ENCODE assay signal across 26 cellular contexts in the genomic region with DNA sequence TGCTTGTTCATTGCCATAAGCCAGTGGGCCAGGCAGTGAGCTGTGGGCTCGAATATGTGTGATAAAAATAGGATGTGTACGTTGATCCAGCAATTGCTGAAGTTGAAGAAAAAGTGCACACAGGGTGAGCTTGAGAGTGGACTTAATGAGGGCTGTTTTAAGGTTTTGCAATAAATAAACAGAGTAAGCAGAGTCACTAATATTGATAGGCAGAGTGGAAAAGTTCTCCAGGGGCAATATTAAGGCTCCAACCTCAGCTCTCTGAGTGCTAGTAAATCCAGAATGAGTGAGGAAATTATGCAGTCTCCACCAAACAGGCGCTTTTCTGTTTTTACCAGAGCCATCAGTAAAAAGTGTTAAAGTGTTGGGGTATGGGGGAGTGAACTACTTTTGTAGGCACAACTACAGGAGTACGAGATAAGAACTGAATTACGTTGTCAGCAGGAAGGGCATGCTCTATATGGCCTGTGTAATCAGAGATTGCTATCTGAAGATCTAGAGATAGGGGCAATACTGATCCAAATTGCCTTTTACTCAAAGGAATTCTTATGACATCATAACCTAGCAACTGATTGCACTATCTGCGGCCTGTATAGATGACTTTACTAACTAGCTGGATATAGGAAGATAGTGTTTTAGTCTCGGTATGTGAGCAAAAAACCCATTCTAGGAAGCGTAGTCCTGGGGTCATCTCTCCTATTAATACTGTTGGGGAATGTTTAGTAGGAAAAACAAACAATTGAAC. TPM values are rescaled to one million over a fixed set of nuclear protein-coding genes. Genes with fewer than 3 reads are reported as not detected.
DNase-seq lines count a peak whose midpoint lies in the region; ATAC-seq, FAIRE-seq and TF ChIP-seq lines count a peak whose summit lies in the region.
"Had no signal": no experiment of that assay in that cellular context is flagged by ENCODE, and none has a peak within 500 bp of the region (broad histone marks: within the 10 kb centered on the region; RNA-seq: fewer than 3 reads in every experiment).

No MANE protein-coding gene starts in this region.

- POLR2A ChIA-PET in K562 (lab: Yijun Ruan, JAX), result interaction anchor here (1.6 kb wide), 1 partner anchor 10 kb away, joined by 8 read pairs; no protein-coding TSS in a partner anchor

- no peak overlapping the region for H2BK5ac ChIP-seq in H9 (ENCODE audit: insufficient read length, low read length)

- no peak overlapping the region for H3T11ph ChIP-seq in H9 (ENCODE audit: low read length)

- no peak overlapping the region for H4K8ac ChIP-seq in H9 (replicated peaks; ENCODE audit: insufficient read length, low read depth, low read length)

- in situ Hi-C loops in K562 (cut with MboI), result no loop called here

- H3K14ac ChIP-seq in H9 (ENCODE audit: insufficient read depth, low read length), result no peak overlapping the region

- H3K9me3 ChIP-seq in K562 (replicated peaks; ENCODE audit: control insufficient read depth, insufficient read depth, low read depth, low read length), result peaks cover 4% of the 10 kb centered on the region
- peaks cover 14% of the 10 kb centered on the region for H3K9me3 ChIP-seq in mucosa of descending colon
- H3K9me3 ChIP-seq in H9 (ENCODE audit: control insufficient read depth, low read depth, low read length), result peaks cover 36% of the 10 kb centered on the region
- H3K9me3 ChIP-seq: BE2C had no signal

- no peak for FAIRE-seq in K562 (lab: Jason Lieb, UNC)
- FAIRE-seq: A549, D721Med, GM12891, GM18507, H1 had no signal

- no peak overlapping the region for H2BK12ac ChIP-seq in H9 (ENCODE audit: insufficient read length, low read depth, low read length)

- H3K36me3 ChIP-seq in K562 (ENCODE audit: control insufficient read depth, insufficient read depth, low read length) (peaks cover 7% of the 10 kb centered on the region; the same call in 1 of the 3 replicates), mucosa of descending colon (ENCODE audit: low read depth) (no peaks in the 10 kb centered on the region)
- H3K36me3 ChIP-seq: BE2C had no signal

- H3K56ac ChIP-seq in H9 (ENCODE audit: insufficient read length, low read depth, low read length), result no peak overlapping the region

- H3K79me2 ChIP-seq in K562 (ENCODE audit: control insufficient read depth, insufficient read depth, low read length), result no peaks in the 10 kb centered on the region
- no peaks in the 10 kb centered on the region for H3K79me2 ChIP-seq in H9 (ENCODE audit: insufficient read depth, low read length)

- no peak overlapping the region for H2BK15ac ChIP-seq in H9 (ENCODE audit: low read depth, low read length)

- H3K27ac Mint-ChIP-seq in H9, result no peak overlapping the region
- H3K27ac Mint-ChIP-seq: CD14-positive monocyte; CD4-positive, alpha-beta T cell; CD8-positive, alpha-beta memory T cell had no signal

- H3K4ac ChIP-seq in H9 (ENCODE audit: low read depth, low read length), result no peak overlapping the region

- no TSS peak for BruUV-seq in K562 (replicated peaks; lab: Mats Ljungman, UMichigan)

- no peaks in the 10 kb centered on the region for H3K27me3 ChIP-seq in K562 (ENCODE audit: control insufficient read depth in 2 of 2, insufficient read depth in 2 of 2, low read length in 2 of 2)
- no peaks in the 10 kb centered on the region for H3K27me3 ChIP-seq in H9 (ENCODE audit: insufficient read depth, low read length)
- H3K27me3 ChIP-seq: BE2C; BLaER1 treated with 17β-estradiol and CSF1 and Interleukin-3, amounts not matched to agents 10 nM and 100 nM had no signal

- no peak overlapping the region for H3K4me3 ChIP-seq in K562
- H3K4me3 ChIP-seq in mucosa of descending colon, result no peak overlapping the region
- H3K4me3 ChIP-seq: A549; BLaER1 treated with 17β-estradiol and CSF1 and Interleukin-3, amounts not matched to agents 10 nM and 100 nM; GM23248 had no signal

- TF ChIP-seq EP300 in K562 (IDR thresholded peaks at IDR 0.05; ENCODE audit: low read length), result no peak

- H2BK20ac ChIP-seq in H9 (ENCODE audit: low read depth, low read length, poor library complexity, severe bottlenecking), result no peak overlapping the region

- H3K9ac ChIP-seq in K562 (ENCODE audit: insufficient read depth in 1 of 2, low read depth in 2 of 2, low read length in 2 of 2), result no peak overlapping the region
- H3K9ac ChIP-seq in H9 (ENCODE audit: extremely low read depth, insufficient read length, low read length), result no peak overlapping the region
- H3K9ac ChIP-seq: BLaER1 treated with 17β-estradiol and CSF1 and Interleukin-3, amounts not matched to agents 10 nM and 100 nM; GM23248 had no signal

- H3K9me3 Mint-ChIP-seq in H9, result peaks cover 56 to 57% of the 10 kb centered on the region in 2 experiments

- no peaks in the 10 kb centered on the region; a peak in 1 of 5 replicates for H3K4me1 ChIP-seq in K562 (replicated peaks in 1 of 2; ENCODE audit: control insufficient read depth in 2 of 2, insufficient read depth in 2 of 2, low read length in 2 of 2)
- peaks cover 2% of the 10 kb centered on the region for H3K4me1 ChIP-seq in mucosa of descending colon (ENCODE audit: low read depth)
- no peaks in the 10 kb centered on the region for H3K4me1 ChIP-seq in H9 (ENCODE audit: insufficient read depth, low read length)
- H3K4me1 ChIP-seq: A549; BE2C; BLaER1 treated with 17β-estradiol and CSF1 and Interleukin-3, amounts not matched to agents 10 nM and 100 nM had no signal

- CTCF ChIA-PET in K562 (lab: Yijun Ruan, JAX; ENCODE audit: low intra/inter-chr PET ratio), result no interaction called here

- TF ChIP-seq RAD21 in K562 (CRISPR knock-in tag; conservative IDR thresholded peaks at IDR 0.05 in 1 of 2, IDR thresholded peaks at IDR 0.05 in 1 of 2), result no peak

- no peak overlapping the region for H2AK5ac ChIP-seq in H9 (ENCODE audit: insufficient read length, low read length)

- H4K5ac ChIP-seq in H9 (ENCODE audit: insufficient read length, low read depth, low read length), result no peak overlapping the region

- H3K23me2 ChIP-seq in H9 (ENCODE audit: insufficient read length, low read depth, low read length, poor library complexity, severe bottlenecking), result no peaks in the 10 kb centered on the region

- intact Hi-C loops in K562 (cut with micrococcal nuclease), result no loop called here
- intact Hi-C loops in mucosa of descending colon (cut with DNase I, micrococcal nuclease), result no loop called here

- no peak overlapping the region for H2AFZ ChIP-seq in K562 (ENCODE audit: low read depth, low read length)
- H2AFZ ChIP-seq in H9 (ENCODE audit: low read length), result no peak overlapping the region
- H2AFZ ChIP-seq: GM23248 had no signal

- no peak overlapping the region for H4K91ac ChIP-seq in H9 (ENCODE audit: insufficient read length, low read depth, low read length)

- no peaks in the 10 kb centered on the region for H3K9me1 ChIP-seq in K562 (ENCODE audit: control insufficient read depth, insufficient read depth, low read length)

- no peak overlapping the region for H3K18ac ChIP-seq in H9 (ENCODE audit: insufficient read length, low read depth, low read length)

- whole genome bisulfite sequencing in K562 (ENCODE audit: insufficient coverage, low coverage, missing lambda C conversion rate), result 47% methylated on average over 7 of the region's 8 CpGs
- WGBS in H9 (ENCODE audit: extremely low coverage, insufficient read length, low lambda C conversion rate), result no CpG with 5 or more reads among the region's 8 CpGs

- peaks cover 47% of the 10 kb centered on the region for H3K27me3 Mint-ChIP-seq in H9 (ENCODE audit: low read depth)
- H3K27me3 Mint-ChIP-seq: CD4-positive, alpha-beta T cell had no signal

- no peak overlapping the region for H3K4me3 Mint-ChIP-seq in H9
- H3K4me3 Mint-ChIP-seq: CD14-positive monocyte; CD4-positive, alpha-beta T cell; CD8-positive, alpha-beta memory T cell had no signal

- H4K20me1 ChIP-seq in K562 (replicated peaks; ENCODE audit: control insufficient read depth, insufficient read depth, low read length) (no peaks in the 10 kb centered on the region), H9 (ENCODE audit: control insufficient read depth, insufficient read depth, insufficient read length) (no peaks in the 10 kb centered on the region)
- H4K20me1 ChIP-seq: BLaER1 treated with 17β-estradiol and CSF1 and Interleukin-3, amounts not matched to agents 10 nM and 100 nM had no signal

- H2BK120ac ChIP-seq in H9 (ENCODE audit: low read depth, low read length, poor library complexity, severe bottlenecking), result no peak overlapping the region

- no peak overlapping the region for H3K23ac ChIP-seq in H9 (ENCODE audit: insufficient read length, low read depth, low read length)

- DNase-seq in K562 (ENCODE audit: extremely low read depth in 1 of 4, low spot score in 3 of 4), result no peak
- no peak for DNase-seq in left lobe of liver (ENCODE audit: low spot score)
- DNase-seq in mucosa of descending colon, result no peak
- no peak for DNase-seq in HuH-7.5 (ENCODE audit: low spot score)
- DNase-seq in H9, result no peak
- DNase-seq: 8988T; ACHN; AML-193; BE2C; CD4-positive, alpha-beta T cell; CD8-positive, alpha-beta memory T cell; DMS 273 treated with DMSO at 0.1 percent for 48 hours; DMS79; EL; GDM1; GM23248; H7 had no signal

- no peaks in the 10 kb centered on the region for H3K79me1 ChIP-seq in H9 (ENCODE audit: insufficient read depth, low read depth, low read length, poor library complexity, severe bottlenecking)

- TF ChIP-seq CTCF in K562 (IDR thresholded peaks at IDR 0.05 in 2 of 3, conservative IDR thresholded peaks at IDR 0.05 in 1 of 3; ENCODE audit: insufficient read depth in 2 of 3, low read depth in 1 of 3, low read length in 3 of 3) (no peak), mucosa of descending colon (IDR thresholded peaks at IDR 0.05) (no peak), H9 (conservative IDR thresholded peaks at IDR 0.05) (no peak)

- no peak for TF ChIP-seq POLR2A in K562 (conservative IDR thresholded peaks at IDR 0.05)

- ATAC-seq in K562 (no peak), left lobe of liver (peak; percentile 54), mucosa of descending colon (peak; percentile 46), GM21515 (IDR thresholded peaks at IDR 0.05; ENCODE audit: unreplicated experiment) (no peak)
- ATAC-seq: A549, HCT116 had no signal

- no peak overlapping the region for H3K27ac ChIP-seq in K562 (ENCODE audit: extremely low read depth, low read depth, low read length)
- no peak overlapping the region for H3K27ac ChIP-seq in H9 (ENCODE audit: insufficient read length, low read depth, low read length)
- H3K27ac ChIP-seq: A549; BLaER1 treated with 17β-estradiol and CSF1 and Interleukin-3, amounts not matched to agents 10 nM and 100 nM; GM23248 had no signal

- peaks cover 21 to 33% (median 25%) of the 10 kb centered on the region in 3 experiments for H3K36me3 Mint-ChIP-seq in H9 (ENCODE audit: insufficient read depth in 1 of 3, low read depth in 3 of 3)

- H3K4me1 Mint-ChIP-seq in H9, result no peaks in the 10 kb centered on the region
- H3K4me1 Mint-ChIP-seq: CD14-positive monocyte had no signal

- H3K4me2 ChIP-seq in K562 (ENCODE audit: insufficient read depth, low read length) (no peak overlapping the region), H9 (ENCODE audit: insufficient read depth, insufficient read length, low read length) (no peak overlapping the region)
- H3K4me2 ChIP-seq: A549; BLaER1 treated with 17β-estradiol and CSF1 and Interleukin-3, amounts not matched to agents 10 nM and 100 nM had no signal

RNA-seq across cellular contexts. Expression of a gene that starts 7.6 kb away (rescaled TPM):
- 62.9 and 93.5 TPM in 2 replicates for total RNA-seq in K562 (2011; cell fraction: chromatin; rRNA removed; ENCODE audit: low replicate concordance)
- 46.9 and 48.3 TPM in 2 replicates for total RNA-seq in K562 (2011; cell fraction: nucleolus; rRNA removed)
- 55.8 and 62.3 TPM in 2 replicates for total RNA-seq in K562 (2011; cell fraction: nucleoplasm; rRNA removed)
- total RNA-seq in K562 (2014; rRNA removed) (15.1 and 20.0 TPM in 2 replicates), K562 (2014; rRNA removed; fragmentation: Illumina TruSeq; extraction: Trizol) (11.9 and 14.2 TPM in 2 replicates), K562 (2015; rRNA removed; fragmentation: Illumina TruSeq; extraction: Trizol) (11.8 and 12.8 TPM in 2 replicates), K562 (2021) (17.8 and 20.6 TPM in 2 replicates), left lobe of liver (12.6 TPM), mucosa of descending colon (10 to 100 TPM; 30.4 to 49.6 (median 36.0) TPM), H9 (2021) (16.8 and 17.9 TPM in 2 replicates)
- polyA plus RNA-seq in K562 (2011; rRNA removed) (25.3 and 45.8 TPM in 2 replicates), K562 (2014; fragmentation: Illumina TruSeq; extraction: Trizol) (20.4 and 23.7 TPM in 2 replicates), K562 (2014; fragmentation: Nextera tagmentation; extraction: Ambion mirVana) (1 to 10 TPM; 7.0 to 9.5 TPM), K562 (2014; rRNA removed) (20.1 and 21.1 TPM in 2 replicates)
- polyA plus RNA-seq in K562 (2011; cell fraction: cytosol; rRNA removed), result 29.6 and 54.5 TPM in 2 replicates
- 63.5 and 76.7 TPM in 2 replicates for polyA plus RNA-seq in K562 (2011; cell fraction: nucleus; rRNA removed)
- 14.9 and 35.8 TPM in 2 replicates for polyA plus RNA-seq in K562 (2012)
- 25.0 and 35.4 TPM in 2 replicates for polyA minus RNA-seq in K562 (2011; rRNA and poly(A)+ RNA removed)
- 11.8 and 18.3 TPM in 2 replicates for polyA minus RNA-seq in K562 (2011; cell fraction: cytosol; rRNA and poly(A)+ RNA removed)
- 13.1 and 31.0 TPM in 2 replicates for polyA minus RNA-seq in K562 (2011; cell fraction: nucleus; rRNA and poly(A)+ RNA removed)

Comparison
In these comparisons a context has a peak if more than half of its experiments do, and no peak if none do; other contexts are left out.
1. ATAC-seq: peak in left lobe of liver (single experiment) and mucosa of descending colon (single experiment); none in K562 (single experiment) and GM21515 (single experiment).